ENCODE assay signal across 16 cellular contexts in the genomic region with DNA sequence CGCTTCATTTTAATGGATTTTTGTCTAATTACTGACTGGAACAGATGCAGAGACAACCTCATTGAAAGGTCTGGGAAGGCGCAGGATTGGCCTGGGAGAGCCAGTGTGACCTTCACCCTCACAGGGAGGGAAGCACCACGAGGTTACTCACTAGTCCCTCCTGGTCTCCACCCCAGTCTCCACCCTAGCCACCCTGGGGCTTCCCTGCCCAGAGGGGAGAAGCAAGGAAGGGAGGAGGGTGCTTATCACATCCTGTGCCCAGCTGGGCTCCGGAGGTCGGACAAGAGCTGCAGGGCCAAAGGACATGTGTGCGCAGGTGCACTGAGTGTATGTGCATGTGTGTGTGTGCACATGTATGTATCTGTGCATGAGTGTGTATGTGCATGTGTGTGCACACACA.
DNase-seq lines count a peak whose midpoint lies in the region; ATAC-seq and TF ChIP-seq lines count a peak whose summit lies in the region.
"Had no signal": no experiment of that assay in that cellular context is flagged by ENCODE, and none has a peak within 500 bp of the region (broad histone marks: within the 10 kb centered on the region; RNA-seq: fewer than 3 reads in every experiment).

No MANE protein-coding gene starts in this region.

- H3K9ac ChIP-seq in mammary epithelial cell (ENCODE audit: insufficient read depth, low read length) = no peak overlapping the region

- no peaks in the 10 kb centered on the region for H3K9me3 Mint-ChIP-seq in MCF 10A (ENCODE audit: unreplicated experiment)
- H3K9me3 Mint-ChIP-seq in type B pancreatic cell = peaks cover 4% of the 10 kb centered on the region
- H3K9me3 Mint-ChIP-seq: immature natural killer cell had no signal

- no peaks in the 10 kb centered on the region for H3K9me3 ChIP-seq in mammary epithelial cell (replicated peaks; ENCODE audit: insufficient read depth, low read length)
- H3K9me3 ChIP-seq: MG63, neutrophil had no signal

- peak overlapping the region; percentile 98 for H3K27ac Mint-ChIP-seq in MCF 10A (ENCODE audit: low read depth, unreplicated experiment)
- H3K27ac Mint-ChIP-seq in type B pancreatic cell = peak overlapping the region; percentile 50
- H3K27ac Mint-ChIP-seq: immature natural killer cell, memory B cell had no signal

- no peak overlapping the region for H2AFZ ChIP-seq in mammary epithelial cell (ENCODE audit: low read depth, low read length)

- H3K4me1 Mint-ChIP-seq in MCF 10A (ENCODE audit: insufficient read depth, unreplicated experiment) (peaks cover 20% of the 10 kb centered on the region), type B pancreatic cell (ENCODE audit: unreplicated experiment) (peaks cover 31% of the 10 kb centered on the region)

- H3K27ac ChIP-seq in mammary epithelial cell (ENCODE audit: insufficient read depth, low read depth, low read length) (no peak overlapping the region), VCaP (peak overlapping the region; percentile 78; the same call in 1 of the 2 replicates)
- H3K27ac ChIP-seq: neutrophil, SK-N-MC had no signal

- dilution Hi-C loops in mammary epithelial cell (cut with HindIII; ENCODE audit: low sequenced_read_pairs) = no loop called here

- in situ Hi-C loops in mammary epithelial cell (cut with MboI; ENCODE audit: low sequenced_read_pairs in 2 of 2) = no loop called here

- no peak overlapping the region for H3K4me2 ChIP-seq in mammary epithelial cell (ENCODE audit: insufficient read depth, low read depth, low read length)

- H3K4me3 ChIP-seq in mammary epithelial cell (replicated peaks in 1 of 3; ENCODE audit: insufficient read depth in 1 of 3, low read depth in 2 of 3, low read length in 3 of 3) = no peak overlapping the region
- H3K4me3 ChIP-seq: MG63, SK-N-MC had no signal

- intact Hi-C loops in MCF 10A (cut with micrococcal nuclease) (no loop called here), mammary epithelial cell (cut with micrococcal nuclease) (no loop called here)

- DNase-seq in MCF 10A (ENCODE audit: unreplicated experiment) (no peak), mammary epithelial cell (no peak), left lobe of liver (ENCODE audit: low spot score) (no peak), type B pancreatic cell (ENCODE audit: extremely low spot score, unreplicated experiment) (no peak), mesenteric fat pad (ENCODE audit: low spot score) (no peak), SHP77 treated with DMSO at 0.1 percent for 48 hours (lab: John Stamatoyannopoulos, UW) (no peak)
- DNase-seq: activated CD4-positive, alpha-beta T cell treated with anti-CD3 and anti-CD28 coated beads, Interleukin-2, amount 50 U/mL, for 1 hour; immature natural killer cell; MG63; NCI-H1930; retina had no signal

- POLR2A ChIA-PET in MCF 10A (lab: Yijun Ruan, JAX) = no interaction called here

- H3K36me3 ChIP-seq in mammary epithelial cell (ENCODE audit: insufficient read depth, low read length) = no peaks in the 10 kb centered on the region
- H3K36me3 ChIP-seq: MG63, neutrophil had no signal

- no peaks in the 10 kb centered on the region for H3K27me3 ChIP-seq in mammary epithelial cell (ENCODE audit: insufficient read depth, low read length)
- H3K27me3 ChIP-seq: MG63 had no signal

- TF ChIP-seq CTCF in MCF 10A (IDR thresholded peaks at IDR 0.05; ENCODE audit: unreplicated experiment) (no peak), mammary epithelial cell (conservative IDR thresholded peaks at IDR 0.05 in 1 of 2, IDR thresholded peaks at IDR 0.05 in 1 of 2; ENCODE audit: extremely low read depth in 1 of 2, insufficient read depth in 1 of 2, low read depth in 1 of 2, low read length in 2 of 2) (no peak), VCaP (conservative IDR thresholded peaks at IDR 0.05) (no peak), type B pancreatic cell (conservative IDR thresholded peaks at IDR 0.05) (no peak)

- H3K4me3 Mint-ChIP-seq in MCF 10A (ENCODE audit: unreplicated experiment) = no peak overlapping the region
- peak overlapping the region; percentile 31 for H3K4me3 Mint-ChIP-seq in type B pancreatic cell
- H3K4me3 Mint-ChIP-seq: immature natural killer cell, memory B cell had no signal

- no TSS peak for BruUV-seq in MCF 10A (replicated peaks; lab: Mats Ljungman, UMichigan)
- no TSS peak for BruUV-seq in mammary epithelial cell (replicated peaks; lab: Mats Ljungman, UMichigan)

- ATAC-seq in left lobe of liver = peak; percentile 9
- ATAC-seq in GM21390 (IDR thresholded peaks at IDR 0.05; ENCODE audit: unreplicated experiment) = no peak

- no peaks in the 10 kb centered on the region for H3K79me2 ChIP-seq in mammary epithelial cell (ENCODE audit: insufficient read depth, low read length)

- CTCF ChIA-PET in MCF 10A (lab: Yijun Ruan, JAX) (no interaction called here), mammary epithelial cell (lab: Charles Lee; ENCODE audit: low non-redundant PET) (no interaction called here)

- H3K36me3 Mint-ChIP-seq in MCF 10A (ENCODE audit: insufficient read depth, unreplicated experiment) = no peaks in the 10 kb centered on the region
- H3K36me3 Mint-ChIP-seq in type B pancreatic cell = no peaks in the 10 kb centered on the region
- H3K36me3 Mint-ChIP-seq: immature natural killer cell, memory B cell had no signal

- no peaks in the 10 kb centered on the region for H3K27me3 Mint-ChIP-seq in MCF 10A (ENCODE audit: insufficient read depth, unreplicated experiment)
- H3K27me3 Mint-ChIP-seq in type B pancreatic cell = peaks cover 4% of the 10 kb centered on the region

- H4K20me1 ChIP-seq in mammary epithelial cell (ENCODE audit: insufficient read depth, low read length) = no peaks in the 10 kb centered on the region

- H3K4me1 ChIP-seq in mammary epithelial cell (ENCODE audit: insufficient read depth, low read length) = peaks cover 28% of the 10 kb centered on the region

- 80% methylated on average over 5 of the region's 6 CpGs for WGBS in mammary epithelial cell (ENCODE audit: low coverage, missing lambda C conversion rate)
